Comparison of ENCODE assay signal across 14 cellular contexts in genomic region chr3:59444293-59444671, GRCh38.
DNase-seq lines count a peak whose midpoint lies in the region; ATAC-seq and TF ChIP-seq lines count a peak whose summit lies in the region.
"Had no signal": no experiment of that assay in that cellular context is flagged by ENCODE, and none has a peak within 500 bp of the region (broad histone marks: within the 10 kb centered on the region; RNA-seq: fewer than 3 reads in every experiment).

No MANE protein-coding gene starts in this region.

- no peak overlapping the region for H3K27ac ChIP-seq in left lung
- H3K27ac ChIP-seq: HL-60 had no signal

- no peak for TF ChIP-seq CTCF in left lung (IDR thresholded peaks at IDR 0.05)

- in situ Hi-C loops in HAP-1 (cut with MboI; ENCODE audit: low sequenced_read_pairs): no loop called here

- H3K4me3 Mint-ChIP-seq in activated naive CD4-positive, alpha-beta T cell treated with anti-CD3 and anti-CD28 coated beads, Interleukin-2, amount 50 U/mL, for 24 hours: peak overlapping the region; percentile 79

- ATAC-seq in HG02885 (IDR thresholded peaks at IDR 0.05; ENCODE audit: poor library complexity, unreplicated experiment): peak; percentile 64
- no peak for ATAC-seq in GM18907 (IDR thresholded peaks at IDR 0.05; ENCODE audit: unreplicated experiment)
- no peak for ATAC-seq in left lung

- H3K9me3 ChIP-seq in HAP-1 (no peaks in the 10 kb centered on the region), left lung (no peaks in the 10 kb centered on the region)

- H3K4me3 ChIP-seq in HAP-1 (no peak overlapping the region), left lung (no peak overlapping the region)

- no peaks in the 10 kb centered on the region for H3K36me3 ChIP-seq in HAP-1 (replicated peaks)
- H3K36me3 ChIP-seq in left lung: no peaks in the 10 kb centered on the region

- peak; percentile 26 for DNase-seq in stimulated activated CD4-positive, alpha-beta T cell treated with anti-CD3 and anti-CD28 coated beads, Interleukin-4, amount 100 ng/mL, for 24 hours
- no peak for DNase-seq in stimulated activated CD4-positive, alpha-beta T cell treated with anti-CD3 and anti-CD28 coated beads, Interleukin-2, amount 100 ng/mL, for 48 hours
- DNase-seq in HAP-1 (ENCODE audit: low spot score in 2 of 2) (no peak), Kasumi-1 (lab: John Stamatoyannopoulos, UW) (no peak), left lung (no peak)
- DNase-seq: AML-193; DMS79 treated with DMSO at 0.1 percent for 48 hours; SHP77; stimulated activated CD4-positive, alpha-beta T cell treated with anti-CD3 and anti-CD28 coated beads, Interleukin-4, amount 100 ng/mL, for 1 hour had no signal

- no peaks in the 10 kb centered on the region for H3K9me3 Mint-ChIP-seq in activated naive CD4-positive, alpha-beta T cell treated with anti-CD3 and anti-CD28 coated beads, Interleukin-2, amount 50 U/mL, for 24 hours

- peaks cover 2% of the 10 kb centered on the region for H3K36me3 Mint-ChIP-seq in activated naive CD4-positive, alpha-beta T cell treated with anti-CD3 and anti-CD28 coated beads, Interleukin-2, amount 50 U/mL, for 24 hours

- intact Hi-C loops in left lung (cut with DNase I): no loop called here

- H3K27me3 Mint-ChIP-seq in activated naive CD4-positive, alpha-beta T cell treated with anti-CD3 and anti-CD28 coated beads, Interleukin-2, amount 50 U/mL, for 24 hours: no peaks in the 10 kb centered on the region

- H3K4me1 ChIP-seq in HAP-1 (no peaks in the 10 kb centered on the region), left lung (no peaks in the 10 kb centered on the region)

- no peaks in the 10 kb centered on the region for H3K27me3 ChIP-seq in HAP-1 (ENCODE audit: low read depth)
- no peaks in the 10 kb centered on the region for H3K27me3 ChIP-seq in left lung

- H3K27ac Mint-ChIP-seq in activated naive CD4-positive, alpha-beta T cell treated with anti-CD3 and anti-CD28 coated beads, Interleukin-2, amount 50 U/mL, for 24 hours: peak overlapping the region; percentile 95
- H3K27ac Mint-ChIP-seq: progenitor cell of endocrine pancreas had no signal

- H3K4me1 Mint-ChIP-seq in activated naive CD4-positive, alpha-beta T cell treated with anti-CD3 and anti-CD28 coated beads, Interleukin-2, amount 50 U/mL, for 24 hours: peaks cover 67% of the 10 kb centered on the region
